ENCODE assay signal across 15 cellular contexts in the genomic region with DNA sequence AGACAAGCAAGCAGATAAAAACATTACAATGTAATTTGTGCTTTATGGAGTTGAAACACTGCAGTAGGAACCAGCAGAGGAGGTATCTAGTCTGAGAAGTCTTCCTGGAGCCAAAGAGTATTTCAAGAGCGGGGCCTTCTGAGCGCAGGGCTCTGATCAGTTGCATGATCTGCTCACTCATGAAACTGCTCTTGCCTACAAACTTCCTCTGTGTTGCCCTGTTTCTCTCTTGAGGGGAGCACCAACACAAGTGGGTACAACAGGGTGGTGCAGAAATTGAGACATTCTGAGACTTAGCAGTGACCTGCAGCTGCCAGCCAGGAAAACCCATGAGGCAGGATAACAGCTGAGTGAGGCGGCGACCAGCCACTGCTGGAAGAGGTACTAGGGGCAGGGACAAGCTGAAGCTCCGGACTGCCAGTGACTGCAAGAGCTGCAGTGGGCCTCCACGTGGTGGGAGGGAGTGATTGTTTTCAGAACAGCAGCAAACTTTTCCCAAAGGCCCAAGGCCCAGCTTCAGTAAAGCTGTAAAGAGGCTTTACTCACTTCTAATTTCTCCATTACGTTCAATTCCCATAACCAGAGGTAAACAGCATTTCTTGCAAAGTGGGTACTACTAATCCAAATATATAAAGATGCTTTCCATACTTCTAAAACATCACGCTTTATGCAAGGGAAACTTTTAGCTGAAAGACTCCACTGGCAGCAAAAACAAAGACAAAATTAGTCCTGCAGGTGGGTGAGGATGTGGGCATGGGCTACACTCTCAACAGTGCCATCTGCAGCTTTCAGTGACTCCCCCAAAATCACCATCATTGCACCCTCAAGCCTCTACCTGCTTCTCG.
DNase-seq lines count a peak whose midpoint lies in the region; ATAC-seq, FAIRE-seq and TF ChIP-seq lines count a peak whose summit lies in the region.
"Had no signal": no experiment of that assay in that cellular context is flagged by ENCODE, and none has a peak within 500 bp of the region (broad histone marks: within the 10 kb centered on the region; RNA-seq: fewer than 3 reads in every experiment).

No MANE protein-coding gene starts in this region.

- H3K27ac ChIP-seq in DOHH2 (ENCODE audit: low read depth, low read length) (peak overlapping the region; percentile 99), neutrophil (peak overlapping the region; percentile 58), pancreas (no peak overlapping the region)

- H3K4me1 ChIP-seq in DOHH2 (ENCODE audit: control insufficient read depth, low read length), result peaks cover 91% of the 10 kb centered on the region
- peaks cover 42 to 49% of the 10 kb centered on the region in 2 experiments for H3K4me1 ChIP-seq in neutrophil (ENCODE audit: control insufficient read depth in 1 of 2, insufficient read depth in 1 of 2, low read depth in 1 of 2, low read length in 1 of 2)
- H3K4me1 ChIP-seq in pancreas, result no peaks in the 10 kb centered on the region

- H3K9me3 Mint-ChIP-seq in endothelial cell (ENCODE audit: unreplicated experiment), result no peaks in the 10 kb centered on the region

- peak overlapping the region; percentile 59 for H3K4me3 ChIP-seq in DOHH2 (ENCODE audit: low read length)
- no peak overlapping the region for H3K4me3 ChIP-seq in neutrophil (ENCODE audit: low read depth in 1 of 2, low read length in 1 of 2)
- no peak overlapping the region for H3K4me3 ChIP-seq in pancreas

- H3K4me3 Mint-ChIP-seq in endothelial cell (ENCODE audit: unreplicated experiment), result no peak overlapping the region
- H3K4me3 Mint-ChIP-seq: CD4-positive, alpha-beta memory T cell had no signal

- peak; percentile 35 for TF ChIP-seq CTCF in DOHH2 (IDR thresholded peaks at IDR 0.05; ENCODE audit: low read depth, low read length, poor library complexity, severe bottlenecking)
- no peak for TF ChIP-seq CTCF in endothelial cell (IDR thresholded peaks at IDR 0.05; ENCODE audit: unreplicated experiment)
- TF ChIP-seq CTCF in neutrophil (IDR thresholded peaks at IDR 0.05), result no peak
- no peak for TF ChIP-seq CTCF in pancreas (IDR thresholded peaks at IDR 0.05)

- H3K9me3 ChIP-seq in DOHH2 (ENCODE audit: control insufficient read depth, insufficient read depth, low read length), result peaks cover 4% of the 10 kb centered on the region; the same call in 1 of the 2 replicates
- H3K9me3 ChIP-seq in neutrophil, result no peaks in the 10 kb centered on the region
- H3K9me3 ChIP-seq in pancreas, result peaks cover 0 to under 1% (median 0%) of the 10 kb centered on the region in 4 donors

- peaks cover 3% of the 10 kb centered on the region; the same call in 1 of the 2 replicates for H3K36me3 ChIP-seq in DOHH2 (ENCODE audit: control insufficient read depth, low read length)
- no peaks in the 10 kb centered on the region for H3K36me3 ChIP-seq in neutrophil
- no peaks in the 10 kb centered on the region for H3K36me3 ChIP-seq in pancreas

- no peaks in the 10 kb centered on the region for H3K36me3 Mint-ChIP-seq in endothelial cell (ENCODE audit: low read depth, unreplicated experiment)

- FAIRE-seq in pancreas (lab: Jason Lieb, UNC), result no peak

- intact Hi-C loops in pancreas (cut with DNase I), result no loop called here

- H3K4me1 Mint-ChIP-seq in endothelial cell (ENCODE audit: unreplicated experiment), result no peaks in the 10 kb centered on the region

- peak overlapping the region; percentile 88 for H3K4me2 ChIP-seq in DOHH2 (ENCODE audit: low read length)

- ATAC-seq in pancreas, result no peak

- WGBS in pancreas, 2 donors, result 90 to 92% methylated on average over 9 of the region's 9 CpGs

- no peaks in the 10 kb centered on the region for H4K20me1 ChIP-seq in DOHH2 (ENCODE audit: control insufficient read depth, insufficient read depth, low read depth, low read length)

- no peaks in the 10 kb centered on the region; the same call in 1 of the 2 replicates for H3K79me2 ChIP-seq in DOHH2 (ENCODE audit: control insufficient read depth, low read length)

- no peak overlapping the region for H3K27ac Mint-ChIP-seq in endothelial cell (ENCODE audit: unreplicated experiment)
- H3K27ac Mint-ChIP-seq: CD4-positive, alpha-beta memory T cell had no signal

- no peaks in the 10 kb centered on the region for H3K27me3 ChIP-seq in DOHH2 (ENCODE audit: control insufficient read depth, low read length)
- no peaks in the 10 kb centered on the region for H3K27me3 ChIP-seq in neutrophil
- no peaks in the 10 kb centered on the region for H3K27me3 ChIP-seq in pancreas

- no peaks in the 10 kb centered on the region for H3K9me2 ChIP-seq in DOHH2 (replicated peaks; ENCODE audit: control insufficient read depth, low read length)

- H3F3A ChIP-seq in DOHH2 (ENCODE audit: control insufficient read depth, insufficient read depth), result peaks cover 52% of the 10 kb centered on the region

- H3K27me3 Mint-ChIP-seq in endothelial cell (ENCODE audit: unreplicated experiment), result peaks cover 4% of the 10 kb centered on the region
- H3K27me3 Mint-ChIP-seq: CD4-positive, alpha-beta memory T cell had no signal

- no peak for TF ChIP-seq POLR2A in erythroblast (IDR thresholded peaks at IDR 0.05; ENCODE audit: low read length)

- DNase-seq in NAMALWA (ENCODE audit: low spot score) (peak; percentile 81), endothelial cell (ENCODE audit: low spot score) (peak; percentile 5), pancreas (no peak), NCI-H2107 treated with DMSO at 0.1 percent for 48 hours (lab: John Stamatoyannopoulos, UW; ENCODE audit: unreplicated experiment) (no peak), DMS79 (lab: John Stamatoyannopoulos, UW) (no peak), erythroblast (lab: John Stamatoyannopoulos, UW) (no peak)
- DNase-seq: CD4-positive, alpha-beta memory T cell; H7; NCI-H1092 treated with DMSO at 0.1 percent for 48 hours; NCI-H187; NCI-H446 treated with DMSO at 0.1 percent for 48 hours; NCI-H82; SIG-M5 had no signal

Comparison
In these comparisons a context has a peak if more than half of its experiments do, and no peak if none do; other contexts are left out.
1. H3K27ac ChIP-seq: peak in DOHH2 (single experiment) and neutrophil (single experiment); none in pancreas (0 of 4).
2. DNase-seq: peak in NAMALWA (single experiment) and endothelial cell (single experiment); none in pancreas (0 of 6), NCI-H2107 treated with DMSO at 0.1 percent for 48 hours (single experiment), DMS79 (single experiment) and erythroblast (0 of 2).